19 cellular contexts compared by ENCODE assay signal in the genomic region with DNA sequence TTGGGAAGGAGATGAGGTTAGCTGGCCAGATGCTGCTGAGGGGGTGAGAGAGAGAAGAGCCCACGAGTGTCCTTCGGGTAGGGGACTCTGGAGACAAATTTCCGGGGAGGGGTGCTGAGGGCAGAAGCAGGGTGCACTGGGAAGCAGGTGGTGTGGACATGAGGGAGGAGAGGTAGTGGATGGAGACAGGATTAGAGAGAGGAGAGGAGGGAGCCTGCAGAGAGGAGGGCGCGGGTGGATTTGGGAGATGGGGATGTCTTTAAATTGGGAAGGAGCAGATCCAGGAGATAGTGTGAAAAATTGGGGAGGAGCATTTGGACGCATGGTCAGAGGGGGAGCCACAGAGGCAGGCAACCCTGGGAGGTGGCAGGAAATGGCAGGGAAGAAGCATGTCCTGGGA.
DNase-seq lines count a peak whose midpoint lies in the region; ATAC-seq and TF ChIP-seq lines count a peak whose summit lies in the region.
"Had no signal": no experiment of that assay in that cellular context is flagged by ENCODE, and none has a peak within 500 bp of the region (broad histone marks: within the 10 kb centered on the region; RNA-seq: fewer than 3 reads in every experiment).

No MANE protein-coding gene starts in this region.

- intact Hi-C loops in left ventricle myocardium superior (cut with micrococcal nuclease) (no loop called here), heart right ventricle (cut with DNase I) (loop anchor here in 7 of 10 donors (5.0 to 10.0 kb wide), 6 partner anchors 61 to 547 kb away; no protein-coding TSS in a partner anchor), body of pancreas (cut with DNase I) (no loop called here)

- TF ChIP-seq CTCF in heart right ventricle (IDR thresholded peaks at IDR 0.05): no peak
- no peak for TF ChIP-seq CTCF in body of pancreas (IDR thresholded peaks at IDR 0.05)
- no peak for TF ChIP-seq CTCF in omental fat pad (IDR thresholded peaks at IDR 0.05)

- H3K36me3 ChIP-seq in heart right ventricle (peaks cover 0 to 63% (median 0%) of the 10 kb centered on the region in 9 donors), body of pancreas (replicated peaks in 1 of 2; ENCODE audit: insufficient read depth in 1 of 2, low read depth in 2 of 2) (no peaks in the 10 kb centered on the region)
- H3K36me3 ChIP-seq: uterus had no signal

- TF ChIP-seq POLR2A in body of pancreas (IDR thresholded peaks at IDR 0.05): no peak

- H3K27ac ChIP-seq in heart right ventricle (no peak overlapping the region), body of pancreas (no peak overlapping the region)
- H3K27ac ChIP-seq: C4-2B, RWPE1, uterus, VCaP had no signal

- H3K4me3 ChIP-seq in heart right ventricle: no peak overlapping the region
- H3K4me3 ChIP-seq in body of pancreas: no peak overlapping the region
- H3K4me3 ChIP-seq: uterus had no signal

- H3K9me3 ChIP-seq in heart right ventricle: no peaks in the 10 kb centered on the region
- no peaks in the 10 kb centered on the region for H3K9me3 ChIP-seq in body of pancreas
- H3K9me3 ChIP-seq: uterus had no signal

- peaks cover 9 to 46% (median 26%) of the 10 kb centered on the region in 9 donors for H3K4me1 ChIP-seq in heart right ventricle
- H3K4me1 ChIP-seq in body of pancreas: no peaks in the 10 kb centered on the region
- H3K4me1 ChIP-seq: uterus had no signal

- DNase-seq in left ventricle myocardium superior (peak; percentile 4), heart right ventricle (no peak), body of pancreas (peak; percentile 0 to 3 (median 2)), omental fat pad (ENCODE audit: low spot score) (peak; percentile 7), GM19238 (ENCODE audit: insufficient read length, low spot score) (no peak), dedifferentiated amniotic fluid mesenchymal stem cell (ENCODE audit: extremely low spot score) (no peak)
- DNase-seq: amygdala; Calu3; NCI-H1105; NCI-H2029; NCI-H2227 treated with DMSO at 0.1 percent for 48 hours; small intestine; stimulated activated CD4-positive, alpha-beta T cell treated with anti-CD3 and anti-CD28 coated beads, Interleukin-2, amount 100 ng/mL, for 24 hours; substantia nigra had no signal

- no peaks in the 10 kb centered on the region for H3K27me3 ChIP-seq in heart right ventricle
- H3K27me3 ChIP-seq in body of pancreas: no peaks in the 10 kb centered on the region
- H3K27me3 ChIP-seq: uterus had no signal

- WGBS in heart right ventricle, 2 donors: 72 to 83% methylated on average over 6 of the region's 6 CpGs
- 36 to 47% methylated on average over 6 of the region's 6 CpGs for WGBS in body of pancreas, 2 donors

- ATAC-seq in left ventricle myocardium superior: no peak
- no peak for ATAC-seq in heart right ventricle
- ATAC-seq in body of pancreas: no peak
- no peak for ATAC-seq in omental fat pad (ENCODE audit: low FRiP score)
- ATAC-seq in GM19035 (IDR thresholded peaks at IDR 0.05; ENCODE audit: unreplicated experiment): no peak

Comparison
In these comparisons a context has a peak if more than half of its experiments do, and no peak if none do; other contexts are left out.
1. DNase-seq: peak in left ventricle myocardium superior (single experiment), body of pancreas (4 of 4) and omental fat pad (single experiment); none in heart right ventricle (0 of 2), GM19238 (single experiment) and dedifferentiated amniotic fluid mesenchymal stem cell (single experiment).
2. intact Hi-C loops: an anchor here in heart right ventricle (5.0 to 10.0 kb wide); none called in left ventricle myocardium superior and body of pancreas.